ENCODE assay signal across 8 cellular contexts in genomic region chr16:2340564-2341455, GRCh38.
DNase-seq lines count a peak whose midpoint lies in the region; ATAC-seq and TF ChIP-seq lines count a peak whose summit lies in the region.

Gene ABCA3, minus strand, starts transcription at chr16:2340728. Its CDS starts 14,262 bp downstream, at chr16:2326466.

- H3K4me3 ChIP-seq in choroid plexus epithelial cell (ENCODE audit: low read depth, low read length) = peak within 1 kb of the TSS; percentile 48

- DNase-seq in Ammon's horn (ENCODE audit: low spot score) (peak; percentile 92), NCI-H446 (lab: John Stamatoyannopoulos, UW) (peak; percentile 79 to 97), choroid plexus epithelial cell (ENCODE audit: low read depth) (peak; percentile 90), kidney glomerular epithelial cell (lab: John Stamatoyannopoulos, UW) (peak; percentile 89)
- peak; percentile 93 for DNase-seq in activated CD4-positive, alpha-beta T cell treated with anti-CD3 and anti-CD28 coated beads for 1 hour
- peak; percentile 86 to 94 for DNase-seq in stimulated activated CD4-positive, alpha-beta T cell treated with anti-CD3 and anti-CD28 coated beads, Interleukin-1b, Interleukin-23, amount 100 ng/mL, for 1 hour (ENCODE audit: low read depth in 2 of 2)

- TF ChIP-seq CTCF in choroid plexus epithelial cell (conservative IDR thresholded peaks at IDR 0.05; ENCODE audit: low read depth, low read length) = peak; percentile 74

- ATAC-seq in GM19043 (IDR thresholded peaks at IDR 0.05; ENCODE audit: low read depth, unreplicated experiment) = peak; percentile 75
- ATAC-seq in HG03354 (IDR thresholded peaks at IDR 0.05; ENCODE audit: poor library complexity, severe bottlenecking, unreplicated experiment) = peak; percentile 87

Comparison
In these comparisons a context has a peak if more than half of its experiments do, and no peak if none do; other contexts are left out.
1. Peak in every context shown above with its lines: DNase-seq, ATAC-seq and H3K4me3 ChIP-seq.